In the genomic region with DNA sequence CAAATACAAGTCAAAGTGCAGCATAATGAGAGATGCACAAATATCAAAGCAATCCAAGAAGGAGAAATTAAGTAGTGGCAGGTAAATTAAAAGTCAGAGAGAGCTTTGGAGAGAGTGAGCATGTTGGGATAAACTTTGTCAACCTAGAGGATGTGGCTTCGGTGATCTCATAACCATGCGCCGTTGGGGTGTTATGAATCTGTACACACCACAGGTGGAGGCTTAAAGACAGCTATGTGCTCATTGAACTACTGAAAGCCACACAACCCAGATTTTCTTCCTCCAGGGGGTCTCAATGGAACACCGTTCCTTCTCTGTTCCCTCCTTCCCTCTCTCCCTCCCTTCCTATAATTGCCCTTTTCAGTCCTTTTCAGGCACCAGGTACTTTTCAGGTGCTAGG, we compare ENCODE assay signal across 15 cellular contexts. TPM values are rescaled to one million over a fixed set of nuclear protein-coding genes. Genes with fewer than 3 reads are reported as not detected.
DNase-seq lines count a peak whose midpoint lies in the region; ATAC-seq and TF ChIP-seq lines count a peak whose summit lies in the region.
"Had no signal": no experiment of that assay in that cellular context is flagged by ENCODE, and none has a peak within 500 bp of the region (broad histone marks: within the 10 kb centered on the region; RNA-seq: fewer than 3 reads in every experiment).

No MANE protein-coding gene starts in this region.

- no peaks in the 10 kb centered on the region for H3K4me1 Mint-ChIP-seq in activated naive CD8-positive, alpha-beta T cell treated with anti-CD3 and anti-CD28 coated beads, Interleukin-2, amount 50 U/mL, for 24 hours
- no peaks in the 10 kb centered on the region for H3K4me1 Mint-ChIP-seq in activated naive CD8-positive, alpha-beta T cell treated with anti-CD3 and anti-CD28 coated beads for 36 hours
- H3K4me1 Mint-ChIP-seq: central memory CD8-positive, alpha-beta T cell had no signal

- H3K27me3 Mint-ChIP-seq in activated naive CD8-positive, alpha-beta T cell treated with anti-CD3 and anti-CD28 coated beads, Interleukin-2, amount 50 U/mL, for 24 hours, result no peaks in the 10 kb centered on the region
- no peaks in the 10 kb centered on the region for H3K27me3 Mint-ChIP-seq in activated naive CD8-positive, alpha-beta T cell treated with anti-CD3 and anti-CD28 coated beads for 36 hours
- H3K27me3 Mint-ChIP-seq: central memory CD8-positive, alpha-beta T cell had no signal

- H3K27ac Mint-ChIP-seq in activated naive CD8-positive, alpha-beta T cell treated with anti-CD3 and anti-CD28 coated beads, Interleukin-2, amount 50 U/mL, for 24 hours, result no peak overlapping the region
- no peak overlapping the region for H3K27ac Mint-ChIP-seq in activated naive CD8-positive, alpha-beta T cell treated with anti-CD3 and anti-CD28 coated beads for 36 hours
- H3K27ac Mint-ChIP-seq: activated naive CD8-positive, alpha-beta T cell had no signal

- no peak overlapping the region for H3K4me3 Mint-ChIP-seq in activated naive CD8-positive, alpha-beta T cell treated with anti-CD3 and anti-CD28 coated beads, Interleukin-2, amount 50 U/mL, for 24 hours
- H3K4me3 Mint-ChIP-seq in activated naive CD8-positive, alpha-beta T cell treated with anti-CD3 and anti-CD28 coated beads for 36 hours, result no peak overlapping the region
- H3K4me3 Mint-ChIP-seq: activated naive CD8-positive, alpha-beta T cell; central memory CD8-positive, alpha-beta T cell had no signal

- intact Hi-C loops in tibial artery (cut with DNase I; ENCODE audit: low total_unique reads), result no loop called here

- H3K27ac ChIP-seq in SJSA1 (peak overlapping the region; percentile 89), tibial artery (peak overlapping the region; percentile 47 to 57)
- H3K27ac ChIP-seq: KMS-11 had no signal

- TF ChIP-seq CTCF in tibial artery (IDR thresholded peaks at IDR 0.05) (no peak), omental fat pad (IDR thresholded peaks at IDR 0.05) (no peak)

- ATAC-seq in activated naive CD8-positive, alpha-beta T cell treated with anti-CD3 and anti-CD28 coated beads, Interleukin-2, amount 50 U/mL, for 24 hours, result peak; percentile 49
- ATAC-seq in esophagus mucosa, result peak; percentile 52
- ATAC-seq in omental fat pad (ENCODE audit: low FRiP score), result no peak

- H3K9me3 Mint-ChIP-seq in activated naive CD8-positive, alpha-beta T cell treated with anti-CD3 and anti-CD28 coated beads, Interleukin-2, amount 50 U/mL, for 24 hours, result no peaks in the 10 kb centered on the region
- no peaks in the 10 kb centered on the region for H3K9me3 Mint-ChIP-seq in activated naive CD8-positive, alpha-beta T cell treated with anti-CD3 and anti-CD28 coated beads for 36 hours
- H3K9me3 Mint-ChIP-seq: central memory CD8-positive, alpha-beta T cell had no signal

- H3K4me3 ChIP-seq in SJSA1 (no peak overlapping the region), tibial artery (no peak overlapping the region)

- no peaks in the 10 kb centered on the region for H3K27me3 ChIP-seq in SJSA1 (replicated peaks)
- H3K27me3 ChIP-seq in tibial artery, result no peaks in the 10 kb centered on the region

- H3K9me3 ChIP-seq in SJSA1 (replicated peaks) (no peaks in the 10 kb centered on the region), tibial artery (no peaks in the 10 kb centered on the region)

- H3K36me3 Mint-ChIP-seq in activated naive CD8-positive, alpha-beta T cell treated with anti-CD3 and anti-CD28 coated beads, Interleukin-2, amount 50 U/mL, for 24 hours (ENCODE audit: low read depth), result no peaks in the 10 kb centered on the region
- H3K36me3 Mint-ChIP-seq in activated naive CD8-positive, alpha-beta T cell treated with anti-CD3 and anti-CD28 coated beads for 36 hours, result no peaks in the 10 kb centered on the region
- H3K36me3 Mint-ChIP-seq: activated naive CD8-positive, alpha-beta T cell had no signal

- H3K4me1 ChIP-seq in SJSA1 (replicated peaks) (peaks cover 42% of the 10 kb centered on the region), tibial artery (peaks cover 0 to 18% (median 1%) of the 10 kb centered on the region in 4 donors)

- no peak for DNase-seq in activated naive CD8-positive, alpha-beta T cell treated with anti-CD3 and anti-CD28 coated beads, Interleukin-2, amount 50 U/mL, for 24 hours
- DNase-seq in activated naive CD8-positive, alpha-beta T cell treated with anti-CD3 and anti-CD28 coated beads for 36 hours, result no peak
- no peak for DNase-seq in SJSA1 (ENCODE audit: low read depth in 1 of 2, low spot score in 2 of 2)
- DNase-seq in tibial artery, result no peak
- no peak for DNase-seq in omental fat pad (ENCODE audit: low spot score)
- no peak for DNase-seq in SKM-1 (lab: John Stamatoyannopoulos, UW; ENCODE audit: unreplicated experiment)
- DNase-seq in activated gamma-delta T cell (lab: John Stamatoyannopoulos, UW), result no peak
- DNase-seq: GF-D8, NCI-H1417 treated with DMSO at 0.1 percent for 48 hours, NCI-H2227 treated with DMSO at 0.1 percent for 48 hours, posterior cingulate gyrus had no signal

- H3K36me3 ChIP-seq in SJSA1 (no peaks in the 10 kb centered on the region), tibial artery (no peaks in the 10 kb centered on the region)

RNA-seq across cellular contexts. Expression of a gene that starts 52.0 kb away (rescaled TPM):
- under 1 TPM in 1 of 2 experiments, not detected in 1; 0.04 TPM for total RNA-seq in activated naive CD8-positive, alpha-beta T cell treated with anti-CD3 and anti-CD28 coated beads for 36 hours
- total RNA-seq in SJSA1 (2014; rRNA removed; shearing (Covaris generic)), result 0.05 TPM in 1 of 2 replicates, not detected in the other
- total RNA-seq in esophagus mucosa, result not detected
- 1 to 10 TPM; 1.1 to 2.8 (median 2.5) TPM for total RNA-seq in omental fat pad
